In the genomic region with DNA sequence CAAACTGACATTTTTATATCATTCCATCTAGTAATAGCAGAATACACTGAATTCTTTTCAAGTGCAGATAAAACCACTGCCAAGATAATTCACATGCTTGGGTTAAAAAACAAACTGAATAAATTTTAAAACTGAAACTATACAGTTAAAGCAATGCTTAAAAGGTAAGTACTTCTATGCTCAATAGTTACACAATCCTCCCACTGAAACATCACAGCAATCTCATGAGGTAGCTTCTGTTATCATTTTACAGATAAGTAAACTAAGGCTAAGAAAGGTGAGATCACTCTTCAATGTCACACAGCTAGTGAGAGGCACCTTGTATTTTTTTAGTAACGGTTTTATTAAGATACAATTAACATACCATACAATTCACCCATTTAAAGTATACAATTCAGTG, we compare ENCODE assay signal across 7 cellular contexts.
"Had no signal": no experiment of that assay in that cellular context is flagged by ENCODE, and none has a peak within 500 bp of the region (broad histone marks: within the 10 kb centered on the region; RNA-seq: fewer than 3 reads in every experiment).

No MANE protein-coding gene starts in this region.

- ATAC-seq: GM23338 had no signal

- H3K27ac ChIP-seq: HL-60 had no signal

- H2AFZ ChIP-seq: GM23338 had no signal

- H3K36me3 ChIP-seq: HAP-1 had no signal

- H3K9me3 ChIP-seq: HAP-1 had no signal

- H3K4me2 ChIP-seq: GM23338 had no signal

- H3K4me1 ChIP-seq: HAP-1 had no signal

- DNase-seq: H7, KG1 had no signal

- H3K4me3 ChIP-seq: GM23338, HAP-1 had no signal

- FAIRE-seq: H1, HTR-8/SVneo had no signal
